Comparison of ENCODE assay signal across 10 cellular contexts in the genomic region with DNA sequence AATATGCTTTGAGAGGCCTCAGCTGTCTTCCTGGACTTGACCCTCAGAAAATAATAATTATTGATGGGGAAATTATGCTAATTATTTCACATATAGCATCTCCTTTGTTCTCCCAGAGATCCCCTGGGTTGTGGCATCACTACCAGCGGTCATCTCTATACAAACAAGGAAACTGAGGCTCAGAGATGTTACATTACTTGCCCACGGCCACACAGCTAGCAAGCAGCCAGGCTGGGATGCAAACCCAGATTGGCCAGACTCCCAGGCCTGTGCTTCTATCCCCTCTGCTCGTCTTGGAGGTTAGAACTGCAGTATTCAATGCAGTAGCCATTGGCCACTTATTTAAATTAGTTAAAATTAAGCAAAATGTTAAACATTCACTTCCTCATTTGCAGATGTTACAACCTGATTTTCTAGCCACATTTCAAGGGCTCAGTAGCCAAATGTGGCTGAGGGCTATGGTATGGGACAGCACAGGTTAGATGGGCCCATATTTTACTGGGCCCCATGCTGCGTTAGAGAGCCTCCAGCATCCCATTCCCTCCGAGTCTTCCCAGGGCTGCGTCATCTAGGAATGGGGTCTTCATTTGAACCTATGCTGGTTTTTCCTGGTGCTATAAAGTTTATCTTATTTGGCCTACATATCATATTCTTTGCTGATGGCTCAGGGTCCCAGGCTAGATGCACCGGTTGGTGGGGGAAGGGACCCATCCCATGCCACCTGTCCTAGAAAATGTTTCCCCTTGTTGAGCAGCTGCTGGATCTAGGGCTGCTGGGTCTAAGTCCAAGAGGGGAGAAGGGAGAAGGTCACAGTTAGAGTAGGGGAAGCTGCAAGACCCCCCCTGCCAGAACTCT. TPM values are rescaled to one million over a fixed set of nuclear protein-coding genes. Genes with fewer than 3 reads are reported as not detected.
DNase-seq lines count a peak whose midpoint lies in the region; ATAC-seq and TF ChIP-seq lines count a peak whose summit lies in the region.
"Had no signal": no experiment of that assay in that cellular context is flagged by ENCODE, and none has a peak within 500 bp of the region (broad histone marks: within the 10 kb centered on the region; RNA-seq: fewer than 3 reads in every experiment).

No MANE protein-coding gene starts in this region.

- H3K36me3 Mint-ChIP-seq in activated naive CD4-positive, alpha-beta T cell treated with anti-CD3 and anti-CD28 coated beads, Interleukin-2, amount 50 U/mL, for 24 hours: peaks cover 2% of the 10 kb centered on the region
- peaks cover 0 to 6% of the 10 kb centered on the region in 2 donors for H3K36me3 Mint-ChIP-seq in activated naive CD4-positive, alpha-beta T cell treated with anti-CD3 and anti-CD28 coated beads, Interleukin-2, amount 50 U/mL, for 72 hours
- peaks cover 40% of the 10 kb centered on the region for H3K36me3 Mint-ChIP-seq in activated CD4-positive, alpha-beta memory T cell treated with anti-CD3 and anti-CD28 coated beads, Interleukin-2, amount 10 ng/mL, durations not matched to agents 7 days and 5 days (ENCODE audit: low read depth)

- TF ChIP-seq CTCF in hepatocyte (IDR thresholded peaks at IDR 0.05; ENCODE audit: poor library complexity) (no peak), thoracic aorta (IDR thresholded peaks at IDR 0.05) (no peak)

- H3K4me2 ChIP-seq in hepatocyte: peak overlapping the region; percentile 96

- no peak overlapping the region for H3K4me3 ChIP-seq in hepatocyte
- peak overlapping the region; percentile 99 for H3K4me3 ChIP-seq in thoracic aorta

- H3K9me3 Mint-ChIP-seq in activated naive CD4-positive, alpha-beta T cell treated with anti-CD3 and anti-CD28 coated beads, Interleukin-2, amount 50 U/mL, for 24 hours: no peaks in the 10 kb centered on the region
- no peaks in the 10 kb centered on the region for H3K9me3 Mint-ChIP-seq in activated naive CD4-positive, alpha-beta T cell treated with anti-CD3 and anti-CD28 coated beads, Interleukin-2, amount 50 U/mL, for 72 hours
- no peaks in the 10 kb centered on the region for H3K9me3 Mint-ChIP-seq in activated CD4-positive, alpha-beta memory T cell treated with anti-CD3 and anti-CD28 coated beads, Interleukin-2, amount 10 ng/mL, durations not matched to agents 7 days and 5 days

- H3K4me1 ChIP-seq in hepatocyte (ENCODE audit: insufficient read depth) (peaks cover 21% of the 10 kb centered on the region), thoracic aorta (ENCODE audit: control insufficient read depth in 1 of 2, low read depth in 2 of 2) (peaks cover 25 to 41% of the 10 kb centered on the region in 2 donors)

- H3K27me3 ChIP-seq in hepatocyte (no peaks in the 10 kb centered on the region), thoracic aorta (replicated peaks; ENCODE audit: insufficient read depth) (no peaks in the 10 kb centered on the region)

- peaks cover 32% of the 10 kb centered on the region for H3K79me2 ChIP-seq in hepatocyte

- no peaks in the 10 kb centered on the region for H3K27me3 Mint-ChIP-seq in activated naive CD4-positive, alpha-beta T cell treated with anti-CD3 and anti-CD28 coated beads, Interleukin-2, amount 50 U/mL, for 24 hours
- no peaks in the 10 kb centered on the region for H3K27me3 Mint-ChIP-seq in activated CD4-positive, alpha-beta memory T cell treated with anti-CD3 and anti-CD28 coated beads, Interleukin-2, amount 10 ng/mL, durations not matched to agents 7 days and 5 days

- H3K9me2 ChIP-seq in hepatocyte (replicated peaks; ENCODE audit: insufficient read depth): no peaks in the 10 kb centered on the region

- H2AFZ ChIP-seq in hepatocyte: no peak overlapping the region

- peak overlapping the region; percentile 65 for H3K27ac Mint-ChIP-seq in activated naive CD4-positive, alpha-beta T cell treated with anti-CD3 and anti-CD28 coated beads, Interleukin-2, amount 50 U/mL, for 24 hours
- peak overlapping the region in 1 of 2 donors; percentile 55 for H3K27ac Mint-ChIP-seq in activated naive CD4-positive, alpha-beta T cell treated with anti-CD3 and anti-CD28 coated beads, Interleukin-2, amount 50 U/mL, for 72 hours
- no peak overlapping the region for H3K27ac Mint-ChIP-seq in activated CD4-positive, alpha-beta memory T cell treated with anti-CD3 and anti-CD28 coated beads, Interleukin-2, amount 10 ng/mL, durations not matched to agents 7 days and 5 days

- no peaks in the 10 kb centered on the region for H3K36me3 ChIP-seq in hepatocyte (replicated peaks; ENCODE audit: insufficient read depth, low read depth)
- H3K36me3 ChIP-seq in thoracic aorta: peaks cover 15% of the 10 kb centered on the region

- CTCF ChIA-PET in activated CD4-positive, alpha-beta memory T cell treated with anti-CD3 and anti-CD28 coated beads, Interleukin-2, amount 10 ng/mL, durations not matched to agents 7 days and 5 days (lab: Charles Lee): interaction anchor here (1.2 to 3.3 kb wide), 3 partner anchors 27 to 36 kb away, joined by 5 to 20 read pairs (median 17); no protein-coding TSS in a partner anchor

- no peak for ATAC-seq in activated naive CD4-positive, alpha-beta T cell treated with anti-CD3 and anti-CD28 coated beads, Interleukin-2, amount 50 U/mL, for 72 hours
- ATAC-seq in thoracic aorta (ENCODE audit: insufficient number of reproducible peaks, low FRiP score, low read depth) (no peak), HG03469 (IDR thresholded peaks at IDR 0.05; ENCODE audit: unreplicated experiment) (no peak), HG02610 (IDR thresholded peaks at IDR 0.05; ENCODE audit: unreplicated experiment) (no peak), HG02678 (IDR thresholded peaks at IDR 0.05; ENCODE audit: unreplicated experiment) (no peak)

- H3K27ac ChIP-seq in hepatocyte (no peak overlapping the region), thoracic aorta (no peak overlapping the region)

- 82% methylated on average over 7 of the region's 7 CpGs for WGBS in hepatocyte (ENCODE audit: low lambda C conversion rate, missing lambda C conversion rate)

- POLR2A ChIA-PET in activated CD4-positive, alpha-beta memory T cell treated with anti-CD3 and anti-CD28 coated beads, Interleukin-2, amount 10 ng/mL, durations not matched to agents 7 days and 5 days (lab: Charles Lee): interaction anchor here (0.9 to 3.8 kb wide), 4 partner anchors 9 to 40 kb away, joined by 3 to 30 read pairs (median 4); a partner anchor contains a TSS

- peak overlapping the region; percentile 90 for H3K4me3 Mint-ChIP-seq in activated naive CD4-positive, alpha-beta T cell treated with anti-CD3 and anti-CD28 coated beads, Interleukin-2, amount 50 U/mL, for 24 hours
- peak overlapping the region; percentile 91 for H3K4me3 Mint-ChIP-seq in activated CD4-positive, alpha-beta memory T cell treated with anti-CD3 and anti-CD28 coated beads, Interleukin-2, amount 10 ng/mL, durations not matched to agents 7 days and 5 days

- H3K9me3 ChIP-seq in hepatocyte (ENCODE audit: low read depth) (no peaks in the 10 kb centered on the region), thoracic aorta (no peaks in the 10 kb centered on the region)

- H3K4me1 Mint-ChIP-seq in activated naive CD4-positive, alpha-beta T cell treated with anti-CD3 and anti-CD28 coated beads, Interleukin-2, amount 50 U/mL, for 24 hours: peaks cover 41% of the 10 kb centered on the region
- H3K4me1 Mint-ChIP-seq in activated CD4-positive, alpha-beta memory T cell treated with anti-CD3 and anti-CD28 coated beads, Interleukin-2, amount 10 ng/mL, durations not matched to agents 7 days and 5 days: peaks cover 50% of the 10 kb centered on the region

- DNase-seq in activated naive CD4-positive, alpha-beta T cell treated with anti-CD3 and anti-CD28 coated beads, Interleukin-2, amount 50 U/mL, for 72 hours (ENCODE audit: low spot score in 2 of 2): no peak
- DNase-seq in activated CD4-positive, alpha-beta memory T cell treated with anti-CD3 and anti-CD28 coated beads, Interleukin-2, amount 10 ng/mL, durations not matched to agents 7 days and 5 days: no peak
- DNase-seq in hepatocyte (ENCODE audit: low spot score) (no peak), thoracic aorta (ENCODE audit: low spot score) (no peak)
- DNase-seq: DMS79, midbrain had no signal

- peaks cover 2% of the 10 kb centered on the region for H4K20me1 ChIP-seq in hepatocyte (ENCODE audit: insufficient read depth, poor library complexity, severe bottlenecking)

RNA-seq across cellular contexts. Expression of a gene that starts 2.2 kb away (rescaled TPM):
- 10 to 100 TPM in 1 of 2 donors, 1 to 10 TPM in 1; 7.9 to 10.8 TPM for total RNA-seq in activated naive CD4-positive, alpha-beta T cell treated with anti-CD3 and anti-CD28 coated beads, Interleukin-2, amount 50 U/mL, for 72 hours
- total RNA-seq in activated CD4-positive, alpha-beta memory T cell treated with anti-CD3 and anti-CD28 coated beads, Interleukin-2, amount 10 ng/mL, durations not matched to agents 7 days and 5 days: 10 to 100 TPM; 15.0 to 17.5 TPM
- total RNA-seq in hepatocyte: 11.1 and 12.7 TPM in 2 replicates
- 22.1 and 25.0 TPM in 2 replicates for polyA plus RNA-seq in hepatocyte
- total RNA-seq in thoracic aorta: 10 to 100 TPM; 18.8 to 28.4 TPM

RNA-seq across cellular contexts. Expression of a gene that starts 40.1 kb away (rescaled TPM):
- 10 to 100 TPM; 14.0 to 31.4 TPM for total RNA-seq in activated naive CD4-positive, alpha-beta T cell treated with anti-CD3 and anti-CD28 coated beads, Interleukin-2, amount 50 U/mL, for 72 hours
- 10 to 100 TPM; 18.4 to 22.7 TPM for total RNA-seq in activated CD4-positive, alpha-beta memory T cell treated with anti-CD3 and anti-CD28 coated beads, Interleukin-2, amount 10 ng/mL, durations not matched to agents 7 days and 5 days
- total RNA-seq in hepatocyte: 21.3 and 27.6 TPM in 2 replicates
- 23.8 and 25.5 TPM in 2 replicates for polyA plus RNA-seq in hepatocyte
- 10 to 100 TPM; 41.2 to 54.4 TPM for total RNA-seq in thoracic aorta
